ENCODE assay signal across 21 cellular contexts in genomic region chr5:24161559-24161958, GRCh38.
DNase-seq lines count a peak whose midpoint lies in the region; ATAC-seq, FAIRE-seq and TF ChIP-seq lines count a peak whose summit lies in the region.
"Had no signal": no experiment of that assay in that cellular context is flagged by ENCODE, and none has a peak within 500 bp of the region (broad histone marks: within the 10 kb centered on the region; RNA-seq: fewer than 3 reads in every experiment).

No MANE protein-coding gene starts in this region.

- no peak for FAIRE-seq in HTR-8/SVneo (lab: Jason Lieb, UNC)
- FAIRE-seq: A204.1 had no signal

- DNase-seq in ACHN (peak; percentile 33), HTR-8/SVneo (ENCODE audit: insufficient read length, low spot score) (peak; percentile 26), RWPE2 (ENCODE audit: low spot score) (no peak), foreskin keratinocyte (peak; percentile 63 to 89)
- DNase-seq in activated CD8-positive, alpha-beta memory T cell treated with anti-CD3 and anti-CD28 coated beads, Interleukin-2, amount 50 U/mL, for 48 hours: no peak
- no peak for DNase-seq in activated T-cell treated with anti-CD3 and anti-CD28 coated beads, Interleukin-2, amount 50 U/mL, for 48 hours
- DNase-seq: C1 segment of cervical spinal cord, DMS153, EL, H7, IMR-90, Karpas-422, NCI-H187 treated with DMSO at 0.1 percent for 48 hours, NCI-H446, NCI-H748 treated with DMSO at 0.1 percent for 48 hours, SHP77, SK-N-SH, T-cell had no signal

- H3K4me1 ChIP-seq in RWPE2 (ENCODE audit: insufficient read depth, poor library complexity, severe bottlenecking) (peaks cover 24% of the 10 kb centered on the region), foreskin keratinocyte (peaks cover 5% of the 10 kb centered on the region)

- no peak for TF ChIP-seq CTCF in RWPE2 (IDR thresholded peaks at IDR 0.05; ENCODE audit: poor library complexity, severe bottlenecking)
- TF ChIP-seq CTCF in foreskin keratinocyte (conservative IDR thresholded peaks at IDR 0.05): no peak

- no peaks in the 10 kb centered on the region for H3K9me3 ChIP-seq in RWPE2 (ENCODE audit: severe bottlenecking)

- H3K27me3 ChIP-seq in RWPE2 (ENCODE audit: insufficient read depth, poor library complexity, severe bottlenecking) (no peaks in the 10 kb centered on the region), foreskin keratinocyte (no peaks in the 10 kb centered on the region)

- no peaks in the 10 kb centered on the region for H3K36me3 ChIP-seq in RWPE2 (ENCODE audit: low read depth)

- ATAC-seq in RWPE2 (ENCODE audit: low read depth) (peak; percentile 82), foreskin keratinocyte (peak; percentile 87), HG03039 (IDR thresholded peaks at IDR 0.05; ENCODE audit: unreplicated experiment) (no peak), HG03097 (IDR thresholded peaks at IDR 0.05; ENCODE audit: low FRiP score, unreplicated experiment) (no peak)
- ATAC-seq: T-cell had no signal

- H3K4me3 ChIP-seq in RWPE2 (ENCODE audit: severe bottlenecking): no peak overlapping the region

- in situ Hi-C loops in ACHN (cut with HindIII; ENCODE audit: low pct_ligation_motif_present, low pct_unique_long_range_greater_than_20kb, low sequenced_read_pairs): no loop called here

- H3K27ac ChIP-seq in RWPE2 (ENCODE audit: poor library complexity, severe bottlenecking): peak overlapping the region; percentile 82
- peak overlapping the region; percentile 27 for H3K27ac ChIP-seq in foreskin keratinocyte

Comparison
In these comparisons a context has a peak if more than half of its experiments do, and no peak if none do; other contexts are left out.
1. DNase-seq: peak in ACHN (single experiment), HTR-8/SVneo (single experiment) and foreskin keratinocyte (2 of 2); none in RWPE2 (single experiment), activated CD8-positive, alpha-beta memory T cell treated with anti-CD3 and anti-CD28 coated beads, Interleukin-2, amount 50 U/mL, for 48 hours (single experiment) and activated T-cell treated with anti-CD3 and anti-CD28 coated beads, Interleukin-2, amount 50 U/mL, for 48 hours (0 of 2).
2. ATAC-seq: peak in RWPE2 (single experiment) and foreskin keratinocyte (single experiment); none in HG03039 (single experiment) and HG03097 (single experiment).